ENCODE assay signal across 17 cellular contexts in the genomic region with DNA sequence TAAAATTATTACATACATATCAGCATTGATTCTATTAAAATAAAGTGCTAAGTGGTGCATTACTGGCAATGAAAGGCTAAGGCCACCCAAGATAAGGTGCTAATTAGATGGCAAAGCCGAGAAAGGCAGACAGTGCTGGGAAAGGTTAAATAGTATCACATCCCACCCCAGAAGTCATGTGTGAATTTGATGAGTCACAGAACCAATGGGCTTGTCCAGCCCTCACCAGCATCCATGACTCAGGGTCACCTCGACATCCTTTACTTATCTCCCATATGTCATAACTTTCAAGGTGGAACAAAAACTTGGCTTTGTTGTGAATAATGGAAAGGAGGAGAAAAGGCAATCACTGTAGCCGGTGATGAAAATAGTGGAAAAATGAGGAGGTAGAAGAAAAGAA.
DNase-seq lines count a peak whose midpoint lies in the region; ATAC-seq and TF ChIP-seq lines count a peak whose summit lies in the region.
"Had no signal": no experiment of that assay in that cellular context is flagged by ENCODE, and none has a peak within 500 bp of the region (broad histone marks: within the 10 kb centered on the region; RNA-seq: fewer than 3 reads in every experiment).

No MANE protein-coding gene starts in this region.

- H3K4me1 ChIP-seq in IMR-90 (ENCODE audit: control insufficient read depth, insufficient read depth, low read length) = no peaks in the 10 kb centered on the region
- H3K4me1 ChIP-seq in vagina = no peaks in the 10 kb centered on the region
- H3K4me1 ChIP-seq: gastroesophageal sphincter had no signal

- BruUV-seq in IMR-90 (replicated peaks; lab: Mats Ljungman, UMichigan) = no TSS peak

- no peak overlapping the region for H2BK15ac ChIP-seq in IMR-90 (ENCODE audit: low read depth, low read length)

- TF ChIP-seq RAD21 in IMR-90 (IDR thresholded peaks at IDR 0.05; ENCODE audit: low read length) = no peak

- no peak for TF ChIP-seq CTCF in IMR-90 (conservative IDR thresholded peaks at IDR 0.05; ENCODE audit: low read depth, low read length)
- no peak for TF ChIP-seq CTCF in vagina (IDR thresholded peaks at IDR 0.05)
- TF ChIP-seq CTCF in coronary artery (IDR thresholded peaks at IDR 0.05) = no peak

- H4K20me1 ChIP-seq in IMR-90 (ENCODE audit: insufficient read depth, low read length) = no peaks in the 10 kb centered on the region
- H4K20me1 ChIP-seq: BLaER1 had no signal

- DNase-seq in AG20443 (ENCODE audit: low spot score) = peak; percentile 66
- DNase-seq in IMR-90 = peak; percentile 28
- DNase-seq in astrocyte of the hippocampus (ENCODE audit: low read depth, low spot score) = peak; percentile 36
- peak; percentile 57 for DNase-seq in iris pigment epithelial cell (ENCODE audit: low read depth)
- DNase-seq in vagina (ENCODE audit: extremely low spot score in 2 of 2) = no peak
- DNase-seq in coronary artery (ENCODE audit: low spot score) = no peak
- DNase-seq in NCI-H1417 (lab: John Stamatoyannopoulos, UW) = no peak
- DNase-seq: activated CD4-positive, CD25-positive, alpha-beta regulatory T cell; activated naive CD8-positive, alpha-beta T cell treated with anti-CD3 and anti-CD28 coated beads, Interleukin-2, amount 10 ng/mL, durations not matched to agents 7 days and 5 days; GOT3; left cardiac atrium; stimulated activated CD4-positive, alpha-beta T cell treated with anti-CD3 and anti-CD28 coated beads, Interleukin-2, amount 100 ng/mL, for 48 hours; SW 1271 had no signal

- intact Hi-C loops in IMR-90 (cut with micrococcal nuclease) = no loop called here
- intact Hi-C loops in vagina (cut with DNase I) = no loop called here

- in situ Hi-C loops in IMR-90 (cut with MboI; ENCODE audit: low sequenced_read_pairs) = no loop called here

- H3K27me3 ChIP-seq in IMR-90 (ENCODE audit: control insufficient read depth, insufficient read depth, low read length) (no peaks in the 10 kb centered on the region), vagina (no peaks in the 10 kb centered on the region)
- H3K27me3 ChIP-seq: BLaER1, gastroesophageal sphincter had no signal

- no peak overlapping the region for H4K8ac ChIP-seq in IMR-90 (ENCODE audit: low read depth in 2 of 2, low read length in 2 of 2)

- H3K4me3 ChIP-seq in IMR-90 (ENCODE audit: insufficient read depth, low read depth, low read length) (no peak overlapping the region), vagina (no peak overlapping the region), coronary artery (no peak overlapping the region)
- H3K4me3 ChIP-seq: BLaER1, gastroesophageal sphincter had no signal

- H3K56ac ChIP-seq in IMR-90 (ENCODE audit: extremely low read depth, insufficient read depth, low read length) = no peak overlapping the region

- no peak overlapping the region for H2AFZ ChIP-seq in IMR-90 (replicated peaks; ENCODE audit: low read length, poor library complexity)

- dilution Hi-C loops in IMR-90 (cut with HindIII; ENCODE audit: low sequenced_read_pairs, unreplicated experiment) = no loop called here

- no CpG with 5 or more reads among the region's 3 CpGs for WGBS in IMR-90 (ENCODE audit: extremely low coverage in 2 of 2, insufficient read length in 1 of 2), 2 experiments

- no peak overlapping the region for H3K4me2 ChIP-seq in IMR-90 (ENCODE audit: low read depth, low read length)
- H3K4me2 ChIP-seq: BLaER1 had no signal

- H2AK9ac ChIP-seq in IMR-90 (replicated peaks; ENCODE audit: low read depth, low read length, poor library complexity) = no peak overlapping the region

- no peak overlapping the region for H4K91ac ChIP-seq in IMR-90 (ENCODE audit: insufficient read depth, low read depth, low read length)

- CTCF ChIA-PET in IMR-90 (lab: Yijun Ruan, JAX) = interaction anchor here (0.5 kb wide), 1 partner anchor 1675 kb away, joined by 5 read pairs; no protein-coding TSS in a partner anchor

- ATAC-seq in IMR-90 (ENCODE audit: low read depth) (peak; percentile 27; the same call in 1 of the 2 replicates), HG02884 (IDR thresholded peaks at IDR 0.05; ENCODE audit: unreplicated experiment) (no peak)
- ATAC-seq: gastroesophageal sphincter; stimulated activated memory B cell treated with anti-CD40 and anti-IgM and Interleukin-4, amounts not matched to agents 10 μg/mL and 1 μg/mL and 100 μg/mL, for 72 hours had no signal

- TF ChIP-seq POLR2A in IMR-90 (IDR thresholded peaks at IDR 0.05; ENCODE audit: low read depth, low read length) (no peak), vagina (IDR thresholded peaks at IDR 0.05) (no peak)

- no peak overlapping the region for H2BK20ac ChIP-seq in IMR-90 (ENCODE audit: low read depth, low read length)

- H3K36me3 ChIP-seq in IMR-90 (ENCODE audit: control insufficient read depth, insufficient read depth, low read length) (no peaks in the 10 kb centered on the region), vagina (no peaks in the 10 kb centered on the region)
- H3K36me3 ChIP-seq: BLaER1, gastroesophageal sphincter had no signal

- POLR2A ChIA-PET in IMR-90 (lab: Charles Lee; ENCODE audit: unreplicated experiment) = no interaction called here

- no peak overlapping the region for H3K14ac ChIP-seq in IMR-90 (replicated peaks; ENCODE audit: low read depth, low read length)

- no peaks in the 10 kb centered on the region for H3K9me3 ChIP-seq in IMR-90 (ENCODE audit: control insufficient read depth, insufficient read depth, low read length)
- H3K9me3 ChIP-seq in vagina = no peaks in the 10 kb centered on the region
- H3K9me3 ChIP-seq: BLaER1, gastroesophageal sphincter had no signal

- no peak overlapping the region for H3K4ac ChIP-seq in IMR-90 (ENCODE audit: low read depth, low read length)

- no peak overlapping the region for H2BK120ac ChIP-seq in IMR-90 (ENCODE audit: low read depth, low read length)

- H2AK5ac ChIP-seq in IMR-90 (ENCODE audit: low read depth, low read length) = no peak overlapping the region

- no peak overlapping the region for H4K5ac ChIP-seq in IMR-90 (ENCODE audit: low read depth, low read length)

- no peak overlapping the region for H3K18ac ChIP-seq in IMR-90 (ENCODE audit: low read depth, low read length)

- no peak overlapping the region for H2BK5ac ChIP-seq in IMR-90 (ENCODE audit: low read depth, low read length, poor library complexity, severe bottlenecking)

- H3K9ac ChIP-seq in IMR-90 (ENCODE audit: low read depth, low read length) = no peak overlapping the region
- H3K9ac ChIP-seq: BLaER1 had no signal

- no peak overlapping the region for H3K23ac ChIP-seq in IMR-90 (ENCODE audit: low read depth, low read length)

- H3K9me1 ChIP-seq in IMR-90 (ENCODE audit: insufficient read depth, low read length) = no peaks in the 10 kb centered on the region

- H3K79me1 ChIP-seq in IMR-90 (ENCODE audit: low read depth in 1 of 2, low read length in 2 of 2) = no peaks in the 10 kb centered on the region

- no peak overlapping the region for H3K27ac ChIP-seq in IMR-90 (ENCODE audit: insufficient read depth, low read length)
- no peak overlapping the region for H3K27ac ChIP-seq in vagina
- H3K27ac ChIP-seq in coronary artery = no peak overlapping the region
- H3K27ac ChIP-seq: BLaER1, gastroesophageal sphincter had no signal

TF ChIP-seq in IMR-90, 13 proteins besides CTCF, POLR2A, EP300 and RAD21:
- TF ChIP-seq RCOR1 (IDR thresholded peaks at IDR 0.05; ENCODE audit: insufficient replicate concordance, low read length) = no peak
- TF ChIP-seq, protein P1, sequence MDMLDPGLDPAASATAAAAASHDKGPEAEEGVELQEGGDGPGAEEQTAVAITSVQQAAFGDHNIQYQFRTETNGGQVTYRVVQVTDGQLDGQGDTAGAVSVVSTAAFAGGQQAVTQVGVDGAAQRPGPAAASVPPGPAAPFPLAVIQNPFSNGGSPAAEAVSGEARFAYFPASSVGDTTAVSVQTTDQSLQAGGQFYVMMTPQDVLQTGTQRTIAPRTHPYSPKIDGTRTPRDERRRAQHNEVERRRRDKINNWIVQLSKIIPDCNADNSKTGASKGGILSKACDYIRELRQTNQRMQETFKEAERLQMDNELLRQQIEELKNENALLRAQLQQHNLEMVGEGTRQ (IDR thresholded peaks at IDR 0.05; ENCODE audit: low read depth, low read length) = no peak
- TF ChIP-seq NFE2L2 (IDR thresholded peaks at IDR 0.05; ENCODE audit: low read depth, low read length) = 0 out of 2 replicates have a peak, but pooled peaks have one; percentile 41

Comparison
In these comparisons a context has a peak if more than half of its experiments do, and no peak if none do; other contexts are left out.
1. DNase-seq: peak in AG20443 (single experiment), IMR-90 (single experiment), astrocyte of the hippocampus (single experiment) and iris pigment epithelial cell (single experiment); none in vagina (0 of 2), coronary artery (single experiment) and NCI-H1417 (0 of 3).